Comparison of ENCODE assay signal across 1 cellular context in the genomic region with DNA sequence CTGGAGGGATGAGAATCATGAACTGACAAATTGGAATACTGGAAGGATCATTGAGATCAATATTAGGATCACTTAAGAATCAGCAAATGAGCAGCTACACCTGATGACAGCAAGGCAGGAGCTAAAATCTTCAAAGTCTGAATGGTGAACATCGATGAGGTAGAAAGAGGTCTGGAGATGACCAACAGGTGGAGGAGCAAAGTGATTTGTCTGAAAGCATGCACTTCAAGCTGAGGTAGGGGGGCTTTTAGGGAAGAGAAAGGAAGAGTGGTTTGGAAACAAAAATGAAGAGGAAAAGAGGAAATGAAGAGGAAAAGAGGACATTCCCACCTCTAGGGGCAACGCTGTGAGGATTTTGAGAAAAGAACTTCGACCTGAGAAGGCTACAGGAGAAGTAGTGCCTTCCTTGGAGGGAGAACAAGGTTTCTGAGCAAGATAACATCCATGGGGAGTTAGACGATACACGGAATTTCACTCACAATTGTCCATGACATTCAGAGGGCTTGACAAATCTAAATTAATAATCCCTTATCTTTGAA.
A peak's percentile ranks its signal among the peaks of the same experiment; 100 is the strongest.
TF ChIP-seq lines count a peak whose summit lies in the region.

No MANE protein-coding gene starts in this region.

TF ChIP-seq in H1, 55 proteins besides CTCF, POLR2A, EP300 and RAD21:
- TF ChIP-seq TBP (IDR thresholded peaks at IDR 0.05; ENCODE audit: low read depth, low read length): no peak
- no peak for TF ChIP-seq SRF (IDR thresholded peaks at IDR 0.05; ENCODE audit: low read depth, low read length)
- TF ChIP-seq, protein P1, sequence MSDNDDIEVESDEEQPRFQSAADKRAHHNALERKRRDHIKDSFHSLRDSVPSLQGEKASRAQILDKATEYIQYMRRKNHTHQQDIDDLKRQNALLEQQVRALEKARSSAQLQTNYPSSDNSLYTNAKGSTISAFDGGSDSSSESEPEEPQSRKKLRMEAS (IDR thresholded peaks at IDR 0.05): no peak
- TF ChIP-seq TEAD4 (IDR thresholded peaks at IDR 0.05; ENCODE audit: low read depth, low read length): peak; percentile 94
- TF ChIP-seq YY1 (IDR thresholded peaks at IDR 0.05; ENCODE audit: low read depth, low read length): 0 out of 2 replicates have a peak, but pooled peaks have one; percentile 24
- no peak for TF ChIP-seq JUN (IDR thresholded peaks at IDR 0.05; ENCODE audit: low read depth, low read length)
- TF ChIP-seq FOSL1 (IDR thresholded peaks at IDR 0.05; ENCODE audit: insufficient read depth, low read depth, low read length): no peak
- no peak for TF ChIP-seq RXRA (IDR thresholded peaks at IDR 0.05; ENCODE audit: insufficient read depth, low read depth, low read length)
- no peak for TF ChIP-seq CTBP2 (IDR thresholded peaks at IDR 0.05; ENCODE audit: borderline replicate concordance, insufficient read depth, insufficient read length, low read length)
- no peak for TF ChIP-seq TCF12 (IDR thresholded peaks at IDR 0.05; ENCODE audit: low read depth, low read length)
- no peak for TF ChIP-seq NRF1 (IDR thresholded peaks at IDR 0.05; ENCODE audit: low read depth, low read length)
- no peak for TF ChIP-seq MAFK (IDR thresholded peaks at IDR 0.05; ENCODE audit: low read depth, low read length)
- TF ChIP-seq KDM5A (IDR thresholded peaks at IDR 0.05; ENCODE audit: low read length): no peak
- TF ChIP-seq, protein P2, sequence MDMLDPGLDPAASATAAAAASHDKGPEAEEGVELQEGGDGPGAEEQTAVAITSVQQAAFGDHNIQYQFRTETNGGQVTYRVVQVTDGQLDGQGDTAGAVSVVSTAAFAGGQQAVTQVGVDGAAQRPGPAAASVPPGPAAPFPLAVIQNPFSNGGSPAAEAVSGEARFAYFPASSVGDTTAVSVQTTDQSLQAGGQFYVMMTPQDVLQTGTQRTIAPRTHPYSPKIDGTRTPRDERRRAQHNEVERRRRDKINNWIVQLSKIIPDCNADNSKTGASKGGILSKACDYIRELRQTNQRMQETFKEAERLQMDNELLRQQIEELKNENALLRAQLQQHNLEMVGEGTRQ (IDR thresholded peaks at IDR 0.05; ENCODE audit: low read length): no peak
- no peak for TF ChIP-seq RNF2 (IDR thresholded peaks at IDR 0.05; ENCODE audit: borderline replicate concordance, low read depth, low read length, missing control alignments, poor library complexity, severe bottlenecking)
